23 cellular contexts compared by ENCODE assay signal in genomic region chr1:109538827-109539555, GRCh38. TPM values are rescaled to one million over a fixed set of nuclear protein-coding genes. Genes with fewer than 3 reads are reported as not detected.
"Had no signal": no experiment of that assay in that cellular context is flagged by ENCODE, and none has a peak within 500 bp of the region (broad histone marks: within the 10 kb centered on the region; RNA-seq: fewer than 3 reads in every experiment).

No MANE protein-coding gene starts in this region.

- H3K36me3 ChIP-seq: adrenal gland had no signal

- H3K4me2 ChIP-seq: KMS-11 had no signal

- H3K9me3 ChIP-seq: adrenal gland had no signal

- H3K9ac ChIP-seq: KMS-11 had no signal

- H3K36me3 Mint-ChIP-seq: activated naive CD8-positive, alpha-beta T cell treated with anti-CD3 and anti-CD28 coated beads, Interleukin-2, amount 10 ng/mL, durations not matched to agents 7 days and 5 days had no signal

- H3K27ac Mint-ChIP-seq: activated naive CD8-positive, alpha-beta T cell treated with anti-CD3 and anti-CD28 coated beads, Interleukin-2, amount 10 ng/mL, durations not matched to agents 7 days and 5 days; activated T-cell treated with anti-CD3 and anti-CD28 coated beads, Interleukin-2, amount 50 U/mL, for 72 hours had no signal

- H3K27me3 ChIP-seq: adrenal gland had no signal

- H3K9me3 Mint-ChIP-seq: activated naive CD8-positive, alpha-beta T cell treated with anti-CD3 and anti-CD28 coated beads, Interleukin-2, amount 10 ng/mL, durations not matched to agents 7 days and 5 days; activated T-cell treated with anti-CD3 and anti-CD28 coated beads, Interleukin-2, amount 50 U/mL, for 72 hours had no signal

- DNase-seq: activated CD4-positive, alpha-beta T cell treated with anti-CD3 and anti-CD28 coated beads for 48 hours; activated CD4-positive, alpha-beta T cell treated with anti-CD3 and anti-CD28 coated beads, Interleukin-2, amount 50 U/mL, for 48 hours; activated CD8-positive, alpha-beta memory T cell treated with anti-CD3 and anti-CD28 coated beads, Interleukin-2, amount 50 U/mL, for 4 hours; activated naive CD4-positive, alpha-beta T cell treated with anti-CD3 and anti-CD28 coated beads, Interleukin-2, amount 50 U/mL, for 16 hours; activated naive CD8-positive, alpha-beta T cell treated with anti-CD3 and anti-CD28 coated beads, Interleukin-2, amount 10 ng/mL, durations not matched to agents 7 days and 5 days; activated T-cell treated with anti-CD3 and anti-CD28 coated beads, Interleukin-2, amount 50 U/mL, for 72 hours; aorta; NCI-H1092; NCI-H1417; NCI-H2029; NCI-H2107; NCI-H345; NCI-H510A; NCI-H526 treated with DMSO at 0.1 percent for 48 hours; NCI-H82; SW 1271 had no signal

- H3K4me3 Mint-ChIP-seq: activated naive CD8-positive, alpha-beta T cell treated with anti-CD3 and anti-CD28 coated beads, Interleukin-2, amount 10 ng/mL, durations not matched to agents 7 days and 5 days; activated T-cell treated with anti-CD3 and anti-CD28 coated beads, Interleukin-2, amount 50 U/mL, for 72 hours had no signal

- ATAC-seq: activated CD4-positive, CD25-positive, alpha-beta regulatory T cell treated with anti-CD3 and anti-CD28 coated beads, Interleukin-2, amount 50 U/mL, for 24 hours; activated T-cell treated with anti-CD3 and anti-CD28 coated beads, Interleukin-2, amount 50 U/mL, for 72 hours had no signal

- H3K4me3 ChIP-seq: adrenal gland, SK-N-MC had no signal

- H3K4me1 Mint-ChIP-seq: activated naive CD8-positive, alpha-beta T cell treated with anti-CD3 and anti-CD28 coated beads, Interleukin-2, amount 10 ng/mL, durations not matched to agents 7 days and 5 days had no signal

- H3K27ac ChIP-seq: adrenal gland, KMS-11, SK-N-MC had no signal

- FAIRE-seq: bronchial epithelial cell had no signal

RNA-seq across cellular contexts. Expression of gene GPR61, which starts 0.7 kb away (rescaled TPM):
- total RNA-seq: activated T-cell treated with anti-CD3 and anti-CD28 coated beads, Interleukin-2, amount 50 U/mL, for 72 hours; aorta; bronchial epithelial cell; MCF 10A; OCI-LY7 had no signal
- polyA plus RNA-seq: aorta had no signal
